Comparison of ENCODE assay signal across 17 cellular contexts in genomic region chr2:8922431-8922830, GRCh38.
"Had no signal": no experiment of that assay in that cellular context is flagged by ENCODE, and none has a peak within 500 bp of the region (broad histone marks: within the 10 kb centered on the region; RNA-seq: fewer than 3 reads in every experiment).

No MANE protein-coding gene starts in this region.

- DNase-seq: activated CD4-positive, alpha-beta T cell treated with anti-CD3 and anti-CD28 coated beads for 48 hours; activated naive CD4-positive, alpha-beta T cell treated with anti-CD3 and anti-CD28 coated beads for 36 hours; colonic mucosa; foreskin melanocyte; heart left ventricle; kidney; lower lobe of right lung; naive B cell; stimulated activated CD4-positive, alpha-beta T cell treated with anti-CD3 and anti-CD28 coated beads, Interleukin-12 subunit alpha, Interleukin-12 subunit beta, amount 100 ng/mL, for 4 hours; stimulated activated CD4-positive, alpha-beta T cell treated with anti-CD3 and anti-CD28 coated beads, Interleukin-2, amount 100 ng/mL, for 48 hours; stimulated activated naive CD4-positive, alpha-beta T cell treated with Interleukin-2 at 50 U/mL for 16 hours; T1000; WERI-Rb-1 had no signal

- H3K9me3 ChIP-seq: colonic mucosa, heart left ventricle, lower lobe of right lung had no signal

- H3K4me3 ChIP-seq: cardiac muscle cell, colonic mucosa, heart left ventricle, lower lobe of right lung had no signal

- H3K36me3 ChIP-seq: cardiac muscle cell, colonic mucosa, heart left ventricle, lower lobe of right lung, WERI-Rb-1 had no signal

- H3K4me1 Mint-ChIP-seq: naive B cell had no signal

- H3K27me3 ChIP-seq: cardiac muscle cell, colonic mucosa, heart left ventricle had no signal

- H3K4me1 ChIP-seq: colonic mucosa, lower lobe of right lung had no signal

- ATAC-seq: heart left ventricle, lower lobe of right lung, sciatic nerve had no signal

- H3K27ac Mint-ChIP-seq: activated naive CD4-positive, alpha-beta T cell treated with anti-CD3 and anti-CD28 coated beads for 36 hours; activated T-helper 1 cell treated with anti-CD3 and anti-CD28 coated beads, Interleukin-12 subunit alpha, Interleukin-12 subunit beta, Interleukin-2, Interleukin-4 antibody, amounts not matched to agents 30 ng/mL and 10 ng/mL and 1 ng/mL, durations not matched to agents 14 hours and 24 hours and 36 hours; progenitor cell of endocrine pancreas had no signal

- H3K36me3 Mint-ChIP-seq: naive B cell had no signal

- H3K9me3 Mint-ChIP-seq: activated naive CD4-positive, alpha-beta T cell treated with anti-CD3 and anti-CD28 coated beads for 36 hours; activated T-helper 1 cell treated with anti-CD3 and anti-CD28 coated beads, Interleukin-12 subunit alpha, Interleukin-12 subunit beta, Interleukin-2, Interleukin-4 antibody, amounts not matched to agents 30 ng/mL and 10 ng/mL and 1 ng/mL, durations not matched to agents 14 hours and 24 hours and 36 hours; naive B cell had no signal

- H3K27me3 Mint-ChIP-seq: naive B cell had no signal

- H3K27ac ChIP-seq: cardiac muscle cell, colonic mucosa, heart left ventricle, lower lobe of right lung, WERI-Rb-1 had no signal

- H3K4me3 Mint-ChIP-seq: activated naive CD4-positive, alpha-beta T cell treated with anti-CD3 and anti-CD28 coated beads for 36 hours; activated T-helper 1 cell treated with anti-CD3 and anti-CD28 coated beads, Interleukin-12 subunit alpha, Interleukin-12 subunit beta, Interleukin-2, Interleukin-4 antibody, amounts not matched to agents 30 ng/mL and 10 ng/mL and 1 ng/mL, durations not matched to agents 14 hours and 24 hours and 36 hours; naive B cell had no signal
